ENCODE assay signal across 30 cellular contexts in genomic region chr5:145838276-145838675, GRCh38. TPM values are rescaled to one million over a fixed set of nuclear protein-coding genes. Genes with fewer than 3 reads are reported as not detected.
"Had no signal": no experiment of that assay in that cellular context is flagged by ENCODE, and none has a peak within 500 bp of the region (broad histone marks: within the 10 kb centered on the region; RNA-seq: fewer than 3 reads in every experiment).

No MANE protein-coding gene starts in this region.

- H3K4me1 ChIP-seq: colonic mucosa, parathyroid adenoma, psoas muscle had no signal

- H3K36me3 ChIP-seq: cardiac muscle cell, colonic mucosa, gastrocnemius medialis, left ventricle myocardium inferior, spleen, thoracic aorta had no signal

- H3K27ac ChIP-seq: cardiac muscle cell, colonic mucosa, gastrocnemius medialis, left ventricle myocardium inferior, parathyroid adenoma, psoas muscle, spleen, thoracic aorta had no signal

- H3K27me3 ChIP-seq: cardiac muscle cell, colonic mucosa, gastrocnemius medialis had no signal

- H3K4me3 ChIP-seq: cardiac muscle cell, colonic mucosa, gastrocnemius medialis, left ventricle myocardium inferior, lung, mucosa of descending colon, psoas muscle, spleen, thoracic aorta had no signal

- H3K9ac ChIP-seq: parathyroid adenoma had no signal

- H2AFZ ChIP-seq: parathyroid adenoma had no signal

- ATAC-seq: activated CD8-positive, alpha-beta memory T cell treated with anti-CD3 and anti-CD28 coated beads, Interleukin-2, amount 10 ng/mL, durations not matched to agents 7 days and 5 days; activated CD8-positive, alpha-beta T cell treated with anti-CD3 and anti-CD28 coated beads for 36 hours; activated naive CD4-positive, alpha-beta T cell treated with anti-CD3 and anti-CD28 coated beads, Interleukin-2, amount 50 U/mL, for 72 hours; activated T-cell treated with anti-CD3 and anti-CD28 coated beads, Interleukin-2, amount 50 U/mL, for 72 hours; gastrocnemius medialis; mucosa of descending colon; psoas muscle; WTC11 had no signal

- H3K9me3 ChIP-seq: colonic mucosa, gastrocnemius medialis, left ventricle myocardium inferior, mucosa of descending colon, psoas muscle, spleen, thoracic aorta had no signal

- DNase-seq: activated CD4-positive, alpha-beta T cell treated with anti-CD3 and anti-CD28 coated beads for 1 hour; activated CD4-positive, alpha-beta T cell treated with anti-CD3 and anti-CD28 coated beads, Interleukin-2, amount 50 U/mL, for 1 hour; activated CD8-positive, alpha-beta memory T cell treated with anti-CD3 and anti-CD28 coated beads, Interleukin-2, amount 10 ng/mL, durations not matched to agents 7 days and 5 days; activated CD8-positive, alpha-beta T cell treated with anti-CD3 and anti-CD28 coated beads for 36 hours; activated naive CD4-positive, alpha-beta T cell; activated T-cell treated with anti-CD3 and anti-CD28 coated beads, Interleukin-2, amount 50 U/mL, for 72 hours; aorta; cerebellar nuclear complex; colonic mucosa; effector CD8-positive, alpha-beta T cell; erythroblast; gastrocnemius medialis; glutamatergic neuron; islet precursor cell; left ventricle myocardium inferior; mucosa of descending colon; psoas muscle; spleen; stimulated activated CD4-positive, alpha-beta T cell treated with anti-CD3 and anti-CD28 coated beads, Interleukin-2, amount 100 ng/mL, for 48 hours; stimulated activated naive CD4-positive, alpha-beta T cell treated with Interleukin-2 at 50 U/mL for 16 hours; T-helper 2 cell had no signal

RNA-seq across cellular contexts. Expression of gene GRXCR2, which starts 34.5 kb away (rescaled TPM):
- total RNA-seq: activated CD8-positive, alpha-beta memory T cell treated with anti-CD3 and anti-CD28 coated beads, Interleukin-2, amount 10 ng/mL, durations not matched to agents 7 days and 5 days; activated CD8-positive, alpha-beta T cell treated with anti-CD3 and anti-CD28 coated beads for 36 hours; activated naive CD4-positive, alpha-beta T cell treated with anti-CD3 and anti-CD28 coated beads, Interleukin-2, amount 50 U/mL, for 72 hours; activated T-cell treated with anti-CD3 and anti-CD28 coated beads, Interleukin-2, amount 50 U/mL, for 72 hours; aorta; cardiac muscle cell; colonic mucosa; dermis microvascular lymphatic vessel endothelial cell; gastrocnemius medialis; lung; mesenteric fat pad; mucosa of descending colon; myocyte; psoas muscle; spleen; thoracic aorta; WTC11 had no signal
- polyA plus RNA-seq: aorta, cardiac muscle cell, lung, psoas muscle, spleen had no signal
